In the genomic region with DNA sequence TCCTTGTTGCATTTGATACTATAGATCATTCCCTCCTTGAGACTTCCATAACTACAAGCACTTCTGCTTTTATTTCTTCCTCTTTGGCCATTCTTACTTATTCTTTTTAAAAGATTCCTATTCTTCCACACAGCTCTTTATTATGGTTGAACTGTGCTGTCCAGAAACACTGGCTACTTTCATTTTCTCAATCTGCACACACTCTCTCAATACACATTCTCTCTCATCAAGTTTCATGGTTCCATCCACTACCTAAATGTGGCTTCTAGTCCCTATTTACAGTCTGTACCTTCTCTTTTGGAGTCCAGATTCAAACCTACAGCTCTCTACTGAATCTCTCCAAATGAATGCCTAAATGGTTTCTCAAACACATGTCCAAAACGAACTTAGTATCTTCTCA, we compare ENCODE assay signal across 35 cellular contexts.
"Had no signal": no experiment of that assay in that cellular context is flagged by ENCODE, and none has a peak within 500 bp of the region (broad histone marks: within the 10 kb centered on the region; RNA-seq: fewer than 3 reads in every experiment).

No MANE protein-coding gene starts in this region.

- DNase-seq: activated B cell treated with CpG ODN at 0.5 μM for 24 hours; activated CD4-positive, alpha-beta memory T cell treated with anti-CD3 and anti-CD28 coated beads, Interleukin-2, amount 10 ng/mL, durations not matched to agents 7 days and 5 days; activated CD4-positive, alpha-beta T cell treated with anti-CD3 and anti-CD28 coated beads for 4 hours; activated CD4-positive, alpha-beta T cell treated with anti-CD3 and anti-CD28 coated beads, Interleukin-2, amount 50 U/mL, for 1 hour; activated CD4-positive, CD25-positive, alpha-beta regulatory T cell treated with anti-CD3 and anti-CD28 coated beads, Interleukin-2, amount 50 U/mL, for 72 hours; activated CD8-positive, alpha-beta memory T cell treated with anti-CD3 and anti-CD28 coated beads for 24 hours; activated CD8-positive, alpha-beta memory T cell treated with anti-CD3 and anti-CD28 coated beads, Interleukin-2, amount 10 ng/mL, durations not matched to agents 7 days and 5 days; activated CD8-positive, alpha-beta memory T cell treated with anti-CD3 and anti-CD28 coated beads, Interleukin-2, amount 50 U/mL, for 48 hours; activated effector memory CD4-positive, alpha-beta T cell treated with anti-CD3 and anti-CD28 coated beads, Interleukin-2, amount 50 U/mL, for 16 hours; activated naive CD4-positive, alpha-beta T cell; activated naive CD4-positive, alpha-beta T cell treated with anti-CD3 and anti-CD28 coated beads, Interleukin-2, amount 50 U/mL, for 16 hours; activated naive CD8-positive, alpha-beta T cell treated with anti-CD3 and anti-CD28 coated beads for 36 hours; activated T-cell treated with anti-CD3 and anti-CD28 coated beads, Interleukin-2, amount 50 U/mL, for 72 hours; amniotic stem cell; aorta; brain microvascular endothelial cell; central memory CD4-positive, alpha-beta T cell; Karpas-422; KBM-7; MG63; MV-4-11; NCI-H1092; NCI-H1417; NCI-H1930; NCI-H2081 treated with DMSO at 0.1 percent for 48 hours; NCI-H345; NCI-H524 treated with DMSO at 0.1 percent for 48 hours; NK-92 treated with Interleukin-12 subunit alpha and Interleukin-12 subunit beta, amount 100 ng/mL, for 24 hours; PC-3; SIG-M5; T-cell; T-helper 17 cell had no signal

- H3K4me3 ChIP-seq: MG63 had no signal

- H3K27ac ChIP-seq: brain microvascular endothelial cell, RWPE1, VCaP had no signal

- H3K9me3 ChIP-seq: MG63 had no signal

- H3K36me3 ChIP-seq: brain microvascular endothelial cell, MG63 had no signal

- FAIRE-seq: RCC 7860 had no signal

- H3K27me3 ChIP-seq: brain microvascular endothelial cell, MG63 had no signal
